Comparison of ENCODE assay signal across 1 cellular context in the genomic region with DNA sequence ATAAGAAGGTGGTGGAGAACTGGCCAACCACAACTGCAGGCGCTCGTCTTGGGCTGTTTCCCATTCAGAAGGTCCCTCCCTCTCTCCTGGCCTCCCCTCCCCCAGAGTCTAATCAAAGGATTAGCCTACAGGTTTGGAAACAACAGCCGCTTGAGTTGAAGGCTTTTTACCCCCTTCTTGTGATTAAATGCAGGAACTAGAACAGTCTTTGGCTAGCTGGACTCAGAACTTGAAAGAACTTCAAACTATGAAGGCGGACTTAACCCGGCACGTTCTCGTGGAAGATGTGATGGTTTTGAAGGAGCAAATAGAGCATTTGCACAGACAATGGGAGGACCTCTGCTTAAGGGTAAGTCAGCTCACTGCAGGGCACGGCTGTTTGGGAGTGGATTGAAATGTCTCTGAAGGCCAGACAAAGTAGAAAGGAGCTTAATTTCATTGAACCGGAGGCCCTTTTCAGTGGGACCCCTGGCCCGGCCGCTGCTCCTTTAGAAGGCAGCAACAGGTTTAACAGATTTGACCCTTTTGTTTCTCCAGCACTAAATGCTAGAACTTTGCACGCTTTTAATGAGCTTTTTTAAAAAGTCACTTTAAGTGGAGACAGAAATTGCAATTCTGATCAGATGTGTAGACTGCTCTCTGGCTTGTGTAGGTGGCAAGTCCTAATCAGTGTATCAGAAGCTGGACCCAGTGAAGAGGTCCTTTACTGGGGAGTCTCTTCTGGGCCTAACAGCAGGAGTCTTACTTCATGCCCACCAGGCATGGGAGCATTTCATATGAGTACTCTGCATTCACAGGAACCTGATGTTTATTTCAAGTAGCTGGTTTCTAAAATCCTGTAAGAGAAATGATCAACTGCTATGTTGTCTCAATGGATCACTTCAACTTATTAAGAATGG.
TF ChIP-seq lines count a peak whose summit lies in the region.

No MANE protein-coding gene starts in this region.

TF ChIP-seq in WTC11, 78 proteins besides CTCF, POLR2A, EP300 and RAD21:
- TF ChIP-seq, protein P1, sequence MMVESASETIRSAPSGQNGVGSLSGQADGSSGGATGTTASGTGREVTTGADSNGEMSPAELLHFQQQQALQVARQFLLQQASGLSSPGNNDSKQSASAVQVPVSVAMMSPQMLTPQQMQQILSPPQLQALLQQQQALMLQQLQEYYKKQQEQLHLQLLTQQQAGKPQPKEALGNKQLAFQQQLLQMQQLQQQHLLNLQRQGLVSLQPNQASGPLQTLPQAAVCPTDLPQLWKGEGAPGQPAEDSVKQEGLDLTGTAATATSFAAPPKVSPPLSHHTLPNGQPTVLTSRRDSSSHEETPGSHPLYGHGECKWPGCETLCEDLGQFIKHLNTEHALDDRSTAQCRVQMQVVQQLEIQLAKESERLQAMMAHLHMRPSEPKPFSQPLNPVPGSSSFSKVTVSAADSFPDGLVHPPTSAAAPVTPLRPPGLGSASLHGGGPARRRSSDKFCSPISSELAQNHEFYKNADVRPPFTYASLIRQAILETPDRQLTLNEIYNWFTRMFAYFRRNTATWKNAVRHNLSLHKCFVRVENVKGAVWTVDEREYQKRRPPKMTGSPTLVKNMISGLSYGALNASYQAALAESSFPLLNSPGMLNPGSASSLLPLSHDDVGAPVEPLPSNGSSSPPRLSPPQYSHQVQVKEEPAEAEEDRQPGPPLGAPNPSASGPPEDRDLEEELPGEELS (CRISPR knock-in tag; IDR thresholded peaks at IDR 0.05): no peak
- no peak for TF ChIP-seq NR1H2 (CRISPR knock-in tag; IDR thresholded peaks at IDR 0.05)
- no peak for TF ChIP-seq GTF2I (CRISPR knock-in tag; conservative IDR thresholded peaks at IDR 0.05)
- TF ChIP-seq ATF3 (CRISPR knock-in tag; conservative IDR thresholded peaks at IDR 0.05): no peak
- TF ChIP-seq USF2 (CRISPR knock-in tag; IDR thresholded peaks at IDR 0.05): no peak
- no peak for TF ChIP-seq MXD4 (CRISPR knock-in tag; IDR thresholded peaks at IDR 0.05; ENCODE audit: borderline replicate concordance)
- TF ChIP-seq ZNF232 (CRISPR knock-in tag; IDR thresholded peaks at IDR 0.05): no peak
- no peak for TF ChIP-seq ZNF396 (CRISPR knock-in tag; IDR thresholded peaks at IDR 0.05; ENCODE audit: borderline replicate concordance)
- TF ChIP-seq RORB (CRISPR knock-in tag; IDR thresholded peaks at IDR 0.05): no peak
- no peak for TF ChIP-seq ZNF138 (CRISPR knock-in tag; conservative IDR thresholded peaks at IDR 0.05)
- TF ChIP-seq TEAD1 (CRISPR knock-in tag; IDR thresholded peaks at IDR 0.05): no peak
- no peak for TF ChIP-seq USF1 (CRISPR knock-in tag; IDR thresholded peaks at IDR 0.05)
- TF ChIP-seq CREB1 (CRISPR knock-in tag; IDR thresholded peaks at IDR 0.05): no peak
